ENCODE assay signal across 28 cellular contexts in the genomic region with DNA sequence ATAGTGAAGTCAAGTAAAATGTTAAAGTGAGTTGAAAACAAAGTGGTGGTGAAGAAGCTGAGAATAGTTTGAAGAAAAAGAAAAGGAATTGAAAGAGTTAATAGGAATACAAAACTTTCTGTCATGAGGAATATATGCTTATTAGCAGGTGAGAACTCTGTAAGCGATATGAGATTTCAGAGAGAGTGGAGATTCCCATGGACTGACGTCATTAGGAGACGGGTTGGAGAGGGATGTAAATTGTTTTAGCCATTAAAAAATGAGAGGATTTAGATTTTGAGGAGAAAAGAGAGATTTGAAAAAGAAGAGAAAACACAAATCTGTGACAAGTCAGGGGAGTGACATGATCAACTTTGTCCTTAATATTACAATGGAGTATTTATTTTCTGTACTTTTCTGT. TPM values are rescaled to one million over a fixed set of nuclear protein-coding genes. Genes with fewer than 3 reads are reported as not detected.
DNase-seq lines count a peak whose midpoint lies in the region; ATAC-seq, FAIRE-seq and TF ChIP-seq lines count a peak whose summit lies in the region.
"Had no signal": no experiment of that assay in that cellular context is flagged by ENCODE, and none has a peak within 500 bp of the region (broad histone marks: within the 10 kb centered on the region; RNA-seq: fewer than 3 reads in every experiment).

No MANE protein-coding gene starts in this region.

- H3K9ac ChIP-seq in astrocyte (ENCODE audit: low read length): no peak overlapping the region
- H3K9ac ChIP-seq: BLaER1 had no signal

- H4K20me1 ChIP-seq in astrocyte (ENCODE audit: insufficient read depth, low read length): no peaks in the 10 kb centered on the region
- H4K20me1 ChIP-seq: BLaER1 had no signal

- H3K27ac Mint-ChIP-seq in astrocyte (ENCODE audit: unreplicated experiment): peak overlapping the region; percentile 36
- H3K27ac Mint-ChIP-seq: CD14-positive monocyte; CD4-positive, alpha-beta memory T cell; CD4-positive, CD25-positive, alpha-beta regulatory T cell; CD8-positive, alpha-beta memory T cell had no signal

- H3K36me3 ChIP-seq in HEK293 (ENCODE audit: control insufficient read depth in 2 of 2, insufficient read depth in 1 of 2, low read length in 2 of 2) (no peaks in the 10 kb centered on the region), astrocyte (ENCODE audit: insufficient read depth, low read length) (no peaks in the 10 kb centered on the region)
- H3K36me3 ChIP-seq: BE2C, BLaER1 had no signal

- H3K36me3 Mint-ChIP-seq in astrocyte (ENCODE audit: low read depth, unreplicated experiment): no peaks in the 10 kb centered on the region
- H3K36me3 Mint-ChIP-seq: CD14-positive monocyte; CD4-positive, alpha-beta memory T cell; CD4-positive, CD25-positive, alpha-beta regulatory T cell; CD8-positive, alpha-beta memory T cell had no signal

- no peaks in the 10 kb centered on the region for H3K4me1 ChIP-seq in HEK293 (ENCODE audit: control insufficient read depth, insufficient read depth, low read length)
- H3K4me1 ChIP-seq in astrocyte (ENCODE audit: insufficient read depth, low read length): no peaks in the 10 kb centered on the region
- H3K4me1 ChIP-seq: BE2C, BLaER1 had no signal

- no peak for ATAC-seq in GM19395 (IDR thresholded peaks at IDR 0.05; ENCODE audit: unreplicated experiment)
- no peak for ATAC-seq in GM19455 (IDR thresholded peaks at IDR 0.05; ENCODE audit: unreplicated experiment)
- ATAC-seq: GM12878 had no signal

- no peak overlapping the region for H3K4me2 ChIP-seq in astrocyte (ENCODE audit: low read length)
- H3K4me2 ChIP-seq: BLaER1 had no signal

- POLR2A ChIA-PET in HEK293 (lab: Yijun Ruan, JAX): no interaction called here

- H3K9me3 Mint-ChIP-seq in astrocyte (ENCODE audit: unreplicated experiment): no peaks in the 10 kb centered on the region
- H3K9me3 Mint-ChIP-seq: CD4-positive, alpha-beta memory T cell had no signal

- H2AFZ ChIP-seq in astrocyte (ENCODE audit: low read depth, low read length): no peak overlapping the region

- H3K4me3 ChIP-seq in HEK293 (ENCODE audit: low read depth, low read length) (no peak overlapping the region), astrocyte (ENCODE audit: insufficient read depth, low read depth, low read length) (no peak overlapping the region)
- H3K4me3 ChIP-seq: BLaER1, GM12878 had no signal

- H3K27me3 ChIP-seq in astrocyte (ENCODE audit: insufficient read depth, low read length): no peaks in the 10 kb centered on the region
- H3K27me3 ChIP-seq: BE2C, BLaER1 had no signal

- DNase-seq in LHCN-M2 (ENCODE audit: low read depth): peak; percentile 7
- no peak for DNase-seq in astrocyte (ENCODE audit: low read depth)
- DNase-seq: 8988T; ACHN; BE2C; C1 segment of cervical spinal cord; CD4-positive, alpha-beta memory T cell; CD4-positive, CD25-positive, alpha-beta regulatory T cell; CD8-positive, alpha-beta memory T cell; COR-L47; DMS 273 treated with DMSO at 0.1 percent for 48 hours; DMS153; DMS53; DMS79; DND-41; EL; GDM1 had no signal

- H3K4me3 Mint-ChIP-seq in astrocyte (ENCODE audit: unreplicated experiment): no peak overlapping the region
- H3K4me3 Mint-ChIP-seq: CD14-positive monocyte; CD4-positive, alpha-beta memory T cell; CD4-positive, CD25-positive, alpha-beta regulatory T cell; CD8-positive, alpha-beta memory T cell had no signal

- no peak overlapping the region for H3K27ac ChIP-seq in HEK293 (ENCODE audit: extremely low read depth, low read depth, low read length)
- H3K27ac ChIP-seq in astrocyte (ENCODE audit: low read depth, low read length): no peak overlapping the region
- H3K27ac ChIP-seq: BLaER1 had no signal

- no peak for FAIRE-seq in astrocyte (lab: Jason Lieb, UNC)
- FAIRE-seq: GM12878, GM12892, GM18507 had no signal

- CTCF ChIA-PET in HEK293 (lab: Yijun Ruan, JAX): no interaction called here

- H3K4me1 Mint-ChIP-seq in astrocyte (ENCODE audit: low read depth, unreplicated experiment): peaks cover 12% of the 10 kb centered on the region
- H3K4me1 Mint-ChIP-seq: CD14-positive monocyte; CD4-positive, alpha-beta memory T cell; CD4-positive, CD25-positive, alpha-beta regulatory T cell; CD8-positive, alpha-beta memory T cell had no signal

- H3K9me3 ChIP-seq in HEK293 (ENCODE audit: control insufficient read depth, insufficient read depth, low read depth, low read length): no peaks in the 10 kb centered on the region
- no peaks in the 10 kb centered on the region for H3K9me3 ChIP-seq in astrocyte (ENCODE audit: insufficient read depth, low read depth, low read length)
- H3K9me3 ChIP-seq: BE2C, BLaER1 had no signal

- H3K79me2 ChIP-seq in astrocyte (ENCODE audit: insufficient read depth, low read length): no peaks in the 10 kb centered on the region

- TF ChIP-seq CTCF in HEK293 (tag by site-specific recombination; IDR thresholded peaks at IDR 0.05) (no peak), astrocyte (IDR thresholded peaks at IDR 0.05; ENCODE audit: insufficient read depth, low read depth, low read length) (no peak)

- no peaks in the 10 kb centered on the region for H3K27me3 Mint-ChIP-seq in astrocyte (ENCODE audit: low read depth, unreplicated experiment)
- H3K27me3 Mint-ChIP-seq: CD4-positive, CD25-positive, alpha-beta regulatory T cell; CD8-positive, alpha-beta memory T cell had no signal

TF ChIP-seq in HEK293, 187 proteins besides CTCF, POLR2A, EP300 and RAD21:
- TF ChIP-seq ZNF2 (tag by site-specific recombination; IDR thresholded peaks at IDR 0.05) (no peak), ZNF837 (tag by site-specific recombination; IDR thresholded peaks at IDR 0.05) (no peak), ZNF266 (tag by site-specific recombination; IDR thresholded peaks at IDR 0.05; ENCODE audit: low read depth) (no peak)
- TF ChIP-seq, protein P1, sequence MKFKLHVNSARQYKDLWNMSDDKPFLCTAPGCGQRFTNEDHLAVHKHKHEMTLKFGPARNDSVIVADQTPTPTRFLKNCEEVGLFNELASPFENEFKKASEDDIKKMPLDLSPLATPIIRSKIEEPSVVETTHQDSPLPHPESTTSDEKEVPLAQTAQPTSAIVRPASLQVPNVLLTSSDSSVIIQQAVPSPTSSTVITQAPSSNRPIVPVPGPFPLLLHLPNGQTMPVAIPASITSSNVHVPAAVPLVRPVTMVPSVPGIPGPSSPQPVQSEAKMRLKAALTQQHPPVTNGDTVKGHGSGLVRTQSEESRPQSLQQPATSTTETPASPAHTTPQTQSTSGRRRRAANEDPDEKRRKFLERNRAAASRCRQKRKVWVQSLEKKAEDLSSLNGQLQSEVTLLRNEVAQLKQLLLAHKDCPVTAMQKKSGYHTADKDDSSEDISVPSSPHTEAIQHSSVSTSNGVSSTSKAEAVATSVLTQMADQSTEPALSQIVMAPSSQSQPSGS (tag by site-specific recombination; IDR thresholded peaks at IDR 0.05; ENCODE audit: low read depth): 0 out of 2 replicates have a peak, but pooled peaks have one; percentile 21

RNA-seq across cellular contexts. Expression of gene NDST4, which starts 11.7 kb away (rescaled TPM):
- not detected in 2 replicates for total RNA-seq in LHCN-M2 (2014; rRNA removed)
- not detected for polyA plus RNA-seq in LHCN-M2 (2012)
- not detected in 2 replicates for total RNA-seq in astrocyte
- total RNA-seq: CD4-positive, alpha-beta memory T cell; CD4-positive, CD25-positive, alpha-beta regulatory T cell; CD8-positive, alpha-beta memory T cell; Daoy; G401 had no signal
- polyA plus RNA-seq: AG04450; CD14-positive monocyte; CD4-positive, alpha-beta memory T cell; CD4-positive, CD25-positive, alpha-beta regulatory T cell; CD8-positive, alpha-beta memory T cell had no signal
